1 cellular context compared by ENCODE assay signal in genomic region chr16:46832757-46833464, GRCh38.
TF ChIP-seq lines count a peak whose summit lies in the region.

No MANE protein-coding gene starts in this region.

TF ChIP-seq in HepG2, 621 proteins besides CTCF, POLR2A, EP300 and RAD21 (continued from another document and continues in another):
- TF ChIP-seq ZUFSP (CRISPR knock-in tag; IDR thresholded peaks at IDR 0.05; ENCODE audit: borderline replicate concordance) (no peak), EED (CRISPR knock-in tag; IDR thresholded peaks at IDR 0.05) (no peak), ELF4 (CRISPR knock-in tag; IDR thresholded peaks at IDR 0.05; ENCODE audit: borderline replicate concordance) (no peak), CREB1 (IDR thresholded peaks at IDR 0.05) (no peak), CREB1 (CRISPR knock-in tag; IDR thresholded peaks at IDR 0.05) (peak; percentile 7; the same call in 1 of the 2 replicates), ZNF878 (CRISPR knock-in tag; IDR thresholded peaks at IDR 0.05) (0 out of 2 replicates have a peak, but pooled peaks have one; percentile 36), PAXIP1 (CRISPR knock-in tag; conservative IDR thresholded peaks at IDR 0.05) (peak; percentile 56), SNAPC4 (CRISPR knock-in tag; IDR thresholded peaks at IDR 0.05) (no peak), ZBTB37 (CRISPR knock-in tag; IDR thresholded peaks at IDR 0.05) (no peak), GABPB1 (CRISPR knock-in tag; IDR thresholded peaks at IDR 0.05) (peak; percentile 44; the same call in 1 of the 2 replicates), ZMAT3 (CRISPR knock-in tag; conservative IDR thresholded peaks at IDR 0.05) (no peak), ZNF260 (CRISPR knock-in tag; IDR thresholded peaks at IDR 0.05; ENCODE audit: borderline replicate concordance, low read depth) (no peak), GATAD1 (CRISPR knock-in tag; IDR thresholded peaks at IDR 0.05) (0 out of 2 replicates have a peak, but pooled peaks have one; percentile 24), CEBPB (IDR thresholded peaks at IDR 0.05; ENCODE audit: borderline replicate concordance, low read depth, low read length) (peak; percentile 88), NFKB2 (CRISPR knock-in tag; IDR thresholded peaks at IDR 0.05; ENCODE audit: borderline replicate concordance) (no peak), MLXIP (CRISPR knock-in tag; IDR thresholded peaks at IDR 0.05; ENCODE audit: borderline replicate concordance) (no peak), RBFOX2 (IDR thresholded peaks at IDR 0.05; ENCODE audit: low read depth, low read length) (no peak), ZNF644 (CRISPR knock-in tag; IDR thresholded peaks at IDR 0.05; ENCODE audit: low read depth) (peak; percentile 81), ZNF772 (CRISPR knock-in tag; IDR thresholded peaks at IDR 0.05) (no peak), ZNF766 (CRISPR knock-in tag; IDR thresholded peaks at IDR 0.05; ENCODE audit: borderline replicate concordance) (no peak), HOXA3 (CRISPR knock-in tag; IDR thresholded peaks at IDR 0.05) (peak; percentile 60; the same call in 1 of the 2 replicates), ZBTB40 (IDR thresholded peaks at IDR 0.05) (no peak), ZBTB40 (CRISPR knock-in tag; IDR thresholded peaks at IDR 0.05) (no peak), ZMYM3 (CRISPR knock-in tag; IDR thresholded peaks at IDR 0.05) (peak; percentile 69; the same call in 1 of the 2 replicates), SALL2 (CRISPR knock-in tag; IDR thresholded peaks at IDR 0.05) (no peak), NCOA5 (CRISPR knock-in tag; IDR thresholded peaks at IDR 0.05) (no peak), ZNF83 (CRISPR knock-in tag; IDR thresholded peaks at IDR 0.05; ENCODE audit: borderline replicate concordance) (no peak), POGK (CRISPR knock-in tag; conservative IDR thresholded peaks at IDR 0.05) (no peak), ZNF317 (CRISPR knock-in tag; IDR thresholded peaks at IDR 0.05) (no peak), ZNF501 (CRISPR knock-in tag; IDR thresholded peaks at IDR 0.05) (no peak), NR2C2 (CRISPR knock-in tag; IDR thresholded peaks at IDR 0.05; ENCODE audit: borderline replicate concordance) (peak; percentile 72)
